Comparison of ENCODE assay signal across 8 cellular contexts in genomic region chr3:31532587-31533168, GRCh38. TPM values are rescaled to one million over a fixed set of nuclear protein-coding genes. Genes with fewer than 3 reads are reported as not detected.
DNase-seq lines count a peak whose midpoint lies in the region; ATAC-seq, FAIRE-seq and TF ChIP-seq lines count a peak whose summit lies in the region.

TSS of gene STT3B (plus strand) at chr3:31532925. CDS start at chr3:31532999, 74 bp downstream.

- FAIRE-seq in pancreas (lab: Jason Lieb, UNC) = no peak

- 1% methylated on average over 47 to 68 of the region's 68 CpGs for WGBS in pancreas, 2 donors

- peaks cover 19% of the 10 kb centered on the region for H3K4me1 Mint-ChIP-seq in activated naive CD4-positive, alpha-beta T cell treated with anti-CD3 and anti-CD28 coated beads for 36 hours (ENCODE audit: low read depth)
- H3K4me1 Mint-ChIP-seq in glutamatergic neuron (ENCODE audit: low read depth, unreplicated experiment) = peaks cover 15% of the 10 kb centered on the region

- intact Hi-C loops in activated naive CD4-positive, alpha-beta T cell treated with anti-CD3 and anti-CD28 coated beads for 36 hours (cut with micrococcal nuclease) = loop anchor here (1.0 to 10.0 kb wide), 21 partner anchors 18 to 1910 kb away; partner anchors contain the start of genes CNOT10, GPD1L, TGFBR2 and UBP1
- intact Hi-C loops in pancreas (cut with DNase I) = no loop called here
- intact Hi-C loops in tibial artery (cut with DNase I; ENCODE audit: low total_unique reads) = no loop called here

- peaks cover 11% of the 10 kb centered on the region for H3K36me3 Mint-ChIP-seq in activated naive CD4-positive, alpha-beta T cell treated with anti-CD3 and anti-CD28 coated beads for 36 hours (ENCODE audit: low read depth)
- no peaks in the 10 kb centered on the region for H3K36me3 Mint-ChIP-seq in glutamatergic neuron (ENCODE audit: unreplicated experiment)

- H3K27ac ChIP-seq in pancreas (peak within 1 kb of the TSS; percentile 88 to 98 (median 96)), tibial artery (peak within 1 kb of the TSS; percentile 96)

- H3K4me3 ChIP-seq in pancreas = peak within 1 kb of the TSS; percentile 86 to 91 (median 88)
- H3K4me3 ChIP-seq in tibial artery = peak within 1 kb of the TSS; percentile 79 to 89

- CTCF ChIA-PET in activated naive CD4-positive, alpha-beta T cell treated with anti-CD3 and anti-CD28 coated beads for 36 hours (lab: Charles Lee) = interaction anchor here (0.6 to 2.6 kb wide), 10 partner anchors 10 to 581 kb away, joined by 3 to 8 read pairs (median 3); no protein-coding TSS in a partner anchor

- ATAC-seq in GM19452 (IDR thresholded peaks at IDR 0.05; ENCODE audit: unreplicated experiment) = peak; percentile 51
- ATAC-seq in HG03565 (IDR thresholded peaks at IDR 0.05; ENCODE audit: unreplicated experiment) = peak; percentile 33
- peak; percentile 58 to 75 (median 73) for ATAC-seq in pancreas

- H3K9me3 ChIP-seq in pancreas = no peaks in the 10 kb centered on the region
- no peaks in the 10 kb centered on the region for H3K9me3 ChIP-seq in tibial artery

- peak within 1 kb of the TSS; percentile 95 for H3K4me3 Mint-ChIP-seq in activated naive CD4-positive, alpha-beta T cell treated with anti-CD3 and anti-CD28 coated beads for 36 hours
- peak within 1 kb of the TSS; percentile 96 for H3K4me3 Mint-ChIP-seq in glutamatergic neuron (ENCODE audit: unreplicated experiment)

- H3K27me3 ChIP-seq in pancreas (no peaks in the 10 kb centered on the region), tibial artery (no peaks in the 10 kb centered on the region)

- peak; percentile 86 for DNase-seq in D341Med (ENCODE audit: low spot score)
- DNase-seq in RPMI7951 (ENCODE audit: low read depth) = peak; percentile 84
- DNase-seq in activated naive CD4-positive, alpha-beta T cell treated with anti-CD3 and anti-CD28 coated beads for 36 hours = peak; percentile 85
- peak; percentile 74 for DNase-seq in glutamatergic neuron
- peak in 4 of 6 donors; percentile 78 to 91 (median 84) for DNase-seq in pancreas
- DNase-seq in tibial artery = peak; percentile 74 to 90

- H3K4me1 ChIP-seq in pancreas = peaks cover 7 to 40% (median 24%) of the 10 kb centered on the region in 3 donors
- peaks cover 0 to 51% (median 34%) of the 10 kb centered on the region in 4 donors for H3K4me1 ChIP-seq in tibial artery

- H3K36me3 ChIP-seq in pancreas (no peaks in the 10 kb centered on the region), tibial artery (no peaks in the 10 kb centered on the region)

- no peaks in the 10 kb centered on the region for H3K27me3 Mint-ChIP-seq in activated naive CD4-positive, alpha-beta T cell treated with anti-CD3 and anti-CD28 coated beads for 36 hours (ENCODE audit: low read depth)
- H3K27me3 Mint-ChIP-seq in glutamatergic neuron (ENCODE audit: unreplicated experiment) = peaks cover 5% of the 10 kb centered on the region

- H3K9me3 Mint-ChIP-seq in activated naive CD4-positive, alpha-beta T cell treated with anti-CD3 and anti-CD28 coated beads for 36 hours = no peaks in the 10 kb centered on the region
- H3K9me3 Mint-ChIP-seq in glutamatergic neuron (ENCODE audit: unreplicated experiment) = peaks cover 12% of the 10 kb centered on the region

- peak within 1 kb of the TSS; percentile 99 for H3K27ac Mint-ChIP-seq in activated naive CD4-positive, alpha-beta T cell treated with anti-CD3 and anti-CD28 coated beads for 36 hours
- peak within 1 kb of the TSS; percentile 98 for H3K27ac Mint-ChIP-seq in glutamatergic neuron (ENCODE audit: unreplicated experiment)

- TF ChIP-seq CTCF in glutamatergic neuron (IDR thresholded peaks at IDR 0.05; ENCODE audit: partially characterized antibody, unreplicated experiment) (peak; percentile 13), pancreas (IDR thresholded peaks at IDR 0.05) (no peak), tibial artery (IDR thresholded peaks at IDR 0.05) (no peak)

RNA-seq across cellular contexts. Expression of gene STT3B, which starts in this region (rescaled TPM):
- total RNA-seq in RPMI7951 (2014; rRNA removed; shearing (Covaris generic)) = 175 and 186 TPM in 2 replicates
- total RNA-seq in activated naive CD4-positive, alpha-beta T cell treated with anti-CD3 and anti-CD28 coated beads for 36 hours = 100 to 1,000 TPM in 1 of 2 experiments, 10 to 100 TPM in 1; 99.3 to 117 TPM
- total RNA-seq in glutamatergic neuron (ENCODE audit: unreplicated experiment) (65.1 TPM), pancreas (10 to 100 TPM; 37.1 to 61.9 (median 59.3) TPM)
- polyA plus RNA-seq in pancreas = 10 to 100 TPM; 23.7 to 43.2 TPM

Comparison
In these comparisons a context has a peak if more than half of its experiments do, and no peak if none do; other contexts are left out.
1. Peak in every context shown above with its lines: DNase-seq, ATAC-seq, H3K4me3 ChIP-seq and H3K27ac ChIP-seq.